Comparison of ENCODE assay signal across 21 cellular contexts in the genomic region with DNA sequence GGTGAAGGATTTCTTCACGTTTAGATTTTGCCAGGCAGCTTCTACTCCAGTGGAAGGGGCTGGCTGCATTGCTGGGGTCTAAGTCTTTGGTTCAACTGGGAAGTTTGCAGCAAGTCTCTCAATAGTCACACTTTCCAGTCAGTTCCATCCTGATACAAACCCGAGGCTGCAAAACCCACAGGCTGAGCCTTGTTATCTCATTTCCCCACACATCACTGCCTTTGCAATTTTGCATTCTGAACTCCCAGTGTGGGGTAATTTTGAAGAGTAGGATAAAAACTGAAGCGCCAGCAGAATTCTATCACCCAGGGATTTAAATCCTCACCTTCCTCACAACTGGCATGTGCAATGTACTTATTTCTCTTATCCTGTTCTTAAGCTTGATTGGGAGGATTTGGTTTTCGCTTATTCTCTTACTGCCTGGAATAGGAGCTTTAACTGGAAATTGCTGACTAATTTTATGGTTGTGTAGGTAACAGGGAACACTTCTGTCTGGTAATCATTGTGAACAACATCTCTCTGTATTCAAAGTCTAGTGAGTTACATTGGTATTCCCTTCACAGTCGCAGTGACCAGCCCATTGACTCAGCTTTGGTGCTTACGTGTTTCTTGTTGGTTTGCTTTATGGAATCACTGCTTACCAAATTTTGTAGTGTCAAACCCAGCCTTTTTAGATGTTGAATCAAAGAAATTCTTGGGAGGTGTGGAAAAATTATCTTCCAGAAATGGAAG.
A peak's percentile ranks its signal among the peaks of the same experiment; 100 is the strongest.
DNase-seq lines count a peak whose midpoint lies in the region; ATAC-seq, FAIRE-seq and TF ChIP-seq lines count a peak whose summit lies in the region.
"Had no signal": no experiment of that assay in that cellular context is flagged by ENCODE, and none has a peak within 500 bp of the region (broad histone marks: within the 10 kb centered on the region; RNA-seq: fewer than 3 reads in every experiment).

No MANE protein-coding gene starts in this region.

- DNase-seq in keratinocyte (ENCODE audit: low read depth, low spot score), result no peak
- DNase-seq in substantia nigra (lab: John Stamatoyannopoulos, UW), result peak in 3 of 49 donors; percentile 14 to 24 (median 17)
- DNase-seq in foreskin melanocyte, result no peak
- DNase-seq: BE2C; CD4-positive, CD25-positive, alpha-beta regulatory T cell; GOT3; NCI-H1417 treated with DMSO at 0.1 percent for 48 hours; NCI-H187 treated with DMSO at 0.1 percent for 48 hours; NCI-H446 treated with DMSO at 0.1 percent for 48 hours; NCI-H69; NK-92 treated with Interleukin-12 subunit alpha and Interleukin-12 subunit beta, amount 100 ng/mL, for 24 hours; Peyer's patch had no signal

- no peaks in the 10 kb centered on the region for H3F3A ChIP-seq in Loucy (ENCODE audit: low read depth)

- no peaks in the 10 kb centered on the region for H3K36me3 ChIP-seq in Loucy (ENCODE audit: insufficient read depth, low read length)
- no peaks in the 10 kb centered on the region for H3K36me3 ChIP-seq in keratinocyte (ENCODE audit: control insufficient read depth in 2 of 2, extremely low read depth in 1 of 2, insufficient read depth in 2 of 2, low read length in 2 of 2)
- H3K36me3 ChIP-seq: BE2C, Peyer's patch, SJSA1 had no signal

- peak overlapping the region in 2 of 5 experiments; percentile 5 to 53 for H3K4me3 Mint-ChIP-seq in brain
- H3K4me3 Mint-ChIP-seq: CD4-positive, CD25-positive, alpha-beta regulatory T cell had no signal

- dilution Hi-C loops in keratinocyte (cut with MboI; ENCODE audit: extremely low pct_ligation_motif_present, low sequenced_read_pairs), result no loop called here

- H2AFZ ChIP-seq in Loucy (ENCODE audit: low read length) (peak overlapping the region; percentile 30; the same call in 1 of the 2 replicates), keratinocyte (ENCODE audit: control insufficient read depth, low read length) (no peak overlapping the region)

- no peaks in the 10 kb centered on the region for H3K9me3 ChIP-seq in Loucy (ENCODE audit: insufficient read depth, low read depth, low read length)
- H3K9me3 ChIP-seq in keratinocyte (ENCODE audit: control insufficient read depth, low read depth, low read length), result no peaks in the 10 kb centered on the region
- H3K9me3 ChIP-seq: BE2C, Peyer's patch, SJSA1 had no signal

- no peak for ATAC-seq in HG03354 (IDR thresholded peaks at IDR 0.05; ENCODE audit: poor library complexity, severe bottlenecking, unreplicated experiment)
- no peak for ATAC-seq in HG03097 (IDR thresholded peaks at IDR 0.05; ENCODE audit: low FRiP score, unreplicated experiment)
- ATAC-seq: GM12878 had no signal

- no peaks in the 10 kb centered on the region for H3K36me3 Mint-ChIP-seq in brain
- H3K36me3 Mint-ChIP-seq: CD4-positive, CD25-positive, alpha-beta regulatory T cell had no signal

- H3K4me3 ChIP-seq in Loucy (ENCODE audit: low read length, poor library complexity, severe bottlenecking) (no peak overlapping the region), keratinocyte (ENCODE audit: control insufficient read depth in 2 of 3, extremely low read depth in 1 of 3, insufficient read depth in 2 of 3, low read depth in 1 of 3, low read length in 3 of 3) (no peak overlapping the region)
- H3K4me3 ChIP-seq: GM12878, Peyer's patch, SJSA1 had no signal

- H3K4me1 Mint-ChIP-seq in brain, result peaks cover 46% of the 10 kb centered on the region
- H3K4me1 Mint-ChIP-seq: CD4-positive, CD25-positive, alpha-beta regulatory T cell had no signal

- no peak overlapping the region for H3K27ac ChIP-seq in keratinocyte (ENCODE audit: control insufficient read depth, insufficient read depth, low read length)
- peak overlapping the region; percentile 7 for H3K27ac ChIP-seq in substantia nigra (ENCODE audit: low read depth, low read length, poor library complexity, severe bottlenecking)
- H3K27ac ChIP-seq: KMS-11, Peyer's patch, SJSA1 had no signal

- no peaks in the 10 kb centered on the region for H3K9me2 ChIP-seq in Loucy (replicated peaks; ENCODE audit: low read depth, low read length)

- H4K20me1 ChIP-seq in Loucy (ENCODE audit: insufficient read depth, low read length, poor library complexity, severe bottlenecking), result no peaks in the 10 kb centered on the region
- no peaks in the 10 kb centered on the region for H4K20me1 ChIP-seq in keratinocyte (ENCODE audit: control insufficient read depth, extremely low read depth, insufficient read depth, low read length)

- H3K79me2 ChIP-seq in Loucy (ENCODE audit: insufficient read depth, low read length) (no peaks in the 10 kb centered on the region), keratinocyte (ENCODE audit: control insufficient read depth, insufficient read depth, low read length) (no peaks in the 10 kb centered on the region)

- no peaks in the 10 kb centered on the region for H3K9me3 Mint-ChIP-seq in brain

- TF ChIP-seq CTCF in Loucy (conservative IDR thresholded peaks at IDR 0.05; ENCODE audit: low read length) (no peak), brain (conservative IDR thresholded peaks at IDR 0.05) (no peak), keratinocyte (optimal IDR thresholded peaks at IDR 0.05 in 1 of 3, IDR thresholded peaks at IDR 0.05 in 1 of 3, conservative IDR thresholded peaks at IDR 0.05 in 1 of 3; ENCODE audit: extremely low read depth in 1 of 3, insufficient read depth in 2 of 3, low read length in 3 of 3) (no peak)

- H3K4me2 ChIP-seq in Loucy (ENCODE audit: low read depth, low read length, poor library complexity, severe bottlenecking), result no peak overlapping the region
- no peak overlapping the region for H3K4me2 ChIP-seq in keratinocyte (ENCODE audit: control insufficient read depth, extremely low read depth, insufficient read depth, low read depth, low read length)
- H3K4me2 ChIP-seq: KMS-11 had no signal

- H3K27me3 ChIP-seq in Loucy (ENCODE audit: insufficient read depth, low read length, poor library complexity, severe bottlenecking), result no peaks in the 10 kb centered on the region
- no peaks in the 10 kb centered on the region for H3K27me3 ChIP-seq in keratinocyte (ENCODE audit: control insufficient read depth, extremely low read depth, insufficient read depth, low read length)
- H3K27me3 ChIP-seq: BE2C, Peyer's patch, SJSA1 had no signal

- peaks cover 3% of the 10 kb centered on the region for H3K4me1 ChIP-seq in Loucy (ENCODE audit: insufficient read depth, low read length, poor library complexity, severe bottlenecking)
- peaks cover 9% of the 10 kb centered on the region for H3K4me1 ChIP-seq in keratinocyte (ENCODE audit: control insufficient read depth, extremely low read depth, insufficient read depth, low read length)
- H3K4me1 ChIP-seq: BE2C, Peyer's patch, SJSA1 had no signal

- H3K27me3 Mint-ChIP-seq in brain, result peaks cover 17% of the 10 kb centered on the region
- H3K27me3 Mint-ChIP-seq: CD4-positive, CD25-positive, alpha-beta regulatory T cell had no signal

- peak; percentile 5 for FAIRE-seq in keratinocyte (lab: Jason Lieb, UNC)
- FAIRE-seq: A204.1, GM12878, GM18507 had no signal

- H3K27ac Mint-ChIP-seq in brain, result peak overlapping the region in 4 of 5 experiments; percentile 6 to 87 (median 52)
- H3K27ac Mint-ChIP-seq: CD4-positive, CD25-positive, alpha-beta regulatory T cell had no signal

- H3K9ac ChIP-seq in Loucy (ENCODE audit: low read depth, low read length, poor library complexity, severe bottlenecking), result no peak overlapping the region
- no peak overlapping the region for H3K9ac ChIP-seq in keratinocyte (ENCODE audit: control insufficient read depth, extremely low read depth, insufficient read depth, low read length)
- H3K9ac ChIP-seq: KMS-11 had no signal

- no peaks in the 10 kb centered on the region for H3K9me1 ChIP-seq in keratinocyte (ENCODE audit: control insufficient read depth, extremely low read depth, insufficient read depth, low read length)
